ENCODE assay signal across 8 cellular contexts in genomic region chr1:21861602-21862429, GRCh38.
A peak's percentile ranks its signal among the peaks of the same experiment; 100 is the strongest.
DNase-seq lines count a peak whose midpoint lies in the region; TF ChIP-seq lines count a peak whose summit lies in the region.
"Had no signal": no experiment of that assay in that cellular context is flagged by ENCODE, and none has a peak within 500 bp of the region (broad histone marks: within the 10 kb centered on the region; RNA-seq: fewer than 3 reads in every experiment).

No MANE protein-coding gene starts in this region.

- no peak for TF ChIP-seq CTCF in HEK293 (tag by site-specific recombination; IDR thresholded peaks at IDR 0.05)

- H3K27me3 ChIP-seq in subcutaneous abdominal adipose tissue (ENCODE audit: control insufficient read depth in 5 of 5, insufficient read depth in 4 of 5, low read length in 5 of 5) = no peaks in the 10 kb centered on the region

- DNase-seq in amniotic epithelial cell (ENCODE audit: low read depth) (peak; percentile 85), glomerular visceral epithelial cell (ENCODE audit: extremely low spot score) (peak; percentile 42), inferior parietal cortex (ENCODE audit: extremely low spot score) (no peak), NCI-H748 (lab: John Stamatoyannopoulos, UW; ENCODE audit: unreplicated experiment) (no peak), activated T-cell treated with anti-CD3 and anti-CD28 coated beads for 4 hours (no peak)
- DNase-seq: NCI-H187 had no signal

- H3K9ac ChIP-seq in subcutaneous abdominal adipose tissue (ENCODE audit: low read length in 5 of 5) = no peak overlapping the region

- H3K4me1 ChIP-seq in HEK293 (ENCODE audit: control insufficient read depth, insufficient read depth, low read length) = no peaks in the 10 kb centered on the region
- peaks cover 0 to 12% (median 3%) of the 10 kb centered on the region in 5 donors for H3K4me1 ChIP-seq in subcutaneous abdominal adipose tissue (ENCODE audit: control insufficient read depth in 5 of 5, insufficient read depth in 5 of 5, low read length in 5 of 5)

- POLR2A ChIA-PET in HEK293 (lab: Yijun Ruan, JAX) = interaction anchor here (0.7 kb wide), 1 partner anchor 1170 kb away, joined by 4 read pairs; no protein-coding TSS in a partner anchor

- CTCF ChIA-PET in HEK293 (lab: Yijun Ruan, JAX) = no interaction called here

- no peaks in the 10 kb centered on the region for H3K9me3 ChIP-seq in HEK293 (ENCODE audit: control insufficient read depth, insufficient read depth, low read depth, low read length)
- no peaks in the 10 kb centered on the region for H3K9me3 ChIP-seq in subcutaneous abdominal adipose tissue (ENCODE audit: control insufficient read depth in 5 of 5, low read length in 5 of 5)

- H3K36me3 ChIP-seq in HEK293 (ENCODE audit: control insufficient read depth in 2 of 2, insufficient read depth in 1 of 2, low read length in 2 of 2) = peaks cover 0 to 58% of the 10 kb centered on the region in 2 experiments; a peak in 1 of 3 replicates
- peaks cover 0 to 95% (median 92%) of the 10 kb centered on the region in 5 donors for H3K36me3 ChIP-seq in subcutaneous abdominal adipose tissue (ENCODE audit: control insufficient read depth in 5 of 5, insufficient read depth in 5 of 5, low read length in 5 of 5)

- H3K27ac ChIP-seq in HEK293 (ENCODE audit: extremely low read depth, low read depth, low read length) (no peak overlapping the region), subcutaneous abdominal adipose tissue (ENCODE audit: low read depth, low read length) (peak overlapping the region; percentile 23)

- no peak overlapping the region for H3K4me3 ChIP-seq in HEK293 (ENCODE audit: low read depth, low read length)
- no peak overlapping the region for H3K4me3 ChIP-seq in subcutaneous abdominal adipose tissue (ENCODE audit: low read depth in 1 of 5, low read length in 5 of 5)

TF ChIP-seq in HEK293, 187 proteins besides CTCF, POLR2A, EP300 and RAD21:
- TF ChIP-seq, protein P1, sequence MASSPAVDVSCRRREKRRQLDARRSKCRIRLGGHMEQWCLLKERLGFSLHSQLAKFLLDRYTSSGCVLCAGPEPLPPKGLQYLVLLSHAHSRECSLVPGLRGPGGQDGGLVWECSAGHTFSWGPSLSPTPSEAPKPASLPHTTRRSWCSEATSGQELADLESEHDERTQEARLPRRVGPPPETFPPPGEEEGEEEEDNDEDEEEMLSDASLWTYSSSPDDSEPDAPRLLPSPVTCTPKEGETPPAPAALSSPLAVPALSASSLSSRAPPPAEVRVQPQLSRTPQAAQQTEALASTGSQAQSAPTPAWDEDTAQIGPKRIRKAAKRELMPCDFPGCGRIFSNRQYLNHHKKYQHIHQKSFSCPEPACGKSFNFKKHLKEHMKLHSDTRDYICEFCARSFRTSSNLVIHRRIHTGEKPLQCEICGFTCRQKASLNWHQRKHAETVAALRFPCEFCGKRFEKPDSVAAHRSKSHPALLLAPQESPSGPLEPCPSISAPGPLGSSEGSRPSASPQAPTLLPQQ (tag by site-specific recombination; IDR thresholded peaks at IDR 0.05) = no peak
- peak; percentile 44; the same call in 1 of the 2 replicates for TF ChIP-seq KLF1 (tag by site-specific recombination; IDR thresholded peaks at IDR 0.05)
- 0 out of 2 replicates have a peak, but pooled peaks have one; percentile 17 for TF ChIP-seq KLF8 (tag by site-specific recombination; IDR thresholded peaks at IDR 0.05)
- TF ChIP-seq MZF1 (tag by site-specific recombination; IDR thresholded peaks at IDR 0.05; ENCODE audit: borderline replicate concordance) = no peak
- TF ChIP-seq ZBTB21 (tag by site-specific recombination; IDR thresholded peaks at IDR 0.05) = no peak
- TF ChIP-seq ZSCAN16 (tag by site-specific recombination; IDR thresholded peaks at IDR 0.05) = no peak
- TF ChIP-seq GLIS1 (tag by site-specific recombination; IDR thresholded peaks at IDR 0.05) = peak; percentile 59
- TF ChIP-seq ZNF354C (tag by site-specific recombination; IDR thresholded peaks at IDR 0.05; ENCODE audit: borderline replicate concordance, low read depth) = no peak
- TF ChIP-seq RBAK (tag by site-specific recombination; IDR thresholded peaks at IDR 0.05) = no peak

Comparison
In these comparisons a context has a peak if more than half of its experiments do, and no peak if none do; other contexts are left out.
1. DNase-seq: peak in amniotic epithelial cell (single experiment) and glomerular visceral epithelial cell (single experiment); none in inferior parietal cortex (single experiment), NCI-H748 (single experiment) and activated T-cell treated with anti-CD3 and anti-CD28 coated beads for 4 hours (single experiment).